ENCODE assay signal across 9 cellular contexts in the genomic region with DNA sequence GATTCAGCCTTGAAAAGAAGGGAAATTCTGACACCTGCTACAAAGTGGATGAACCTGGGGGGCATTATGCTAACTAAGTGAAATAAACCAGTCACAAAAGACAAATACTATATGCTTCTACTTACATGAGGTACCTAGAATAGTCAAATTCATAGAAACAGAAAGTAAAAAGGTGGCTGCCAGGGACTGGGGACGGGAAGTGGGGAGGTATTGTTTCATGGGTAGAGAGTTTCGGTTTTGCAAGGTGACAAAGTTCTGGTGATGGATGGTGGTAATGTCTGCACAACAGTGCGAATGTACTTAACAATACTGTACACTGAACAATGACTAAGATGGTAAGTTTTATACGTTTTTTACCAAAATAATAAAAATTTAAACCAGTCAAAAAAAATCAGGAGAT. TPM values are rescaled to one million over a fixed set of nuclear protein-coding genes. Genes with fewer than 3 reads are reported as not detected.
DNase-seq lines count a peak whose midpoint lies in the region; ATAC-seq lines count a peak whose summit lies in the region.
"Had no signal": no experiment of that assay in that cellular context is flagged by ENCODE, and none has a peak within 500 bp of the region (broad histone marks: within the 10 kb centered on the region; RNA-seq: fewer than 3 reads in every experiment).

No MANE protein-coding gene starts in this region.

- H3K4me1 ChIP-seq in thymus (ENCODE audit: control insufficient read depth, insufficient read depth, low read length): peaks cover 54% of the 10 kb centered on the region

- H3K27me3 ChIP-seq in layer of hippocampus (ENCODE audit: control insufficient read depth, insufficient read depth, low read length) (no peaks in the 10 kb centered on the region), thymus (ENCODE audit: control insufficient read depth, insufficient read depth) (no peaks in the 10 kb centered on the region)

- H3K27ac ChIP-seq in layer of hippocampus (ENCODE audit: low read depth, low read length) (peak overlapping the region; percentile 40), thymus (ENCODE audit: low read depth) (peak overlapping the region; percentile 74)

- ATAC-seq in HG03280 (IDR thresholded peaks at IDR 0.05; ENCODE audit: unreplicated experiment): peak; percentile 49

- H3K9me3 ChIP-seq in thymus (ENCODE audit: control insufficient read depth): no peaks in the 10 kb centered on the region
- H3K9me3 ChIP-seq: A549 had no signal

- peak; percentile 28 to 53 for DNase-seq in activated CD8-positive, alpha-beta memory T cell treated with anti-CD3 and anti-CD28 coated beads for 4 hours (ENCODE audit: low read depth in 2 of 2)
- DNase-seq in activated CD8-positive, alpha-beta memory T cell treated with anti-CD3 and anti-CD28 coated beads, Interleukin-2, amount 50 U/mL, for 48 hours: no peak
- DNase-seq in activated CD4-positive, alpha-beta T cell treated with anti-CD3 and anti-CD28 coated beads, Interleukin-2, amount 50 U/mL, for 4 hours: peak; percentile 45 to 57
- DNase-seq in EL (no peak), NCI-H1417 treated with DMSO at 0.1 percent for 48 hours (lab: John Stamatoyannopoulos, UW) (no peak)

- 3% methylated on average over 4 of the region's 4 CpGs for WGBS in thymus

- peak overlapping the region; percentile 8 for H3K4me3 ChIP-seq in thymus (ENCODE audit: low read length)
- H3K4me3 ChIP-seq: A549 had no signal

- no peaks in the 10 kb centered on the region for H3K36me3 ChIP-seq in thymus (ENCODE audit: control insufficient read depth, insufficient read depth)

RNA-seq across cellular contexts. Expression of gene IDH2, which starts 4.8 kb away (rescaled TPM):
- 68.7 TPM for polyA plus RNA-seq in thymus

Comparison
In these comparisons a context has a peak if more than half of its experiments do, and no peak if none do; other contexts are left out.
1. DNase-seq: peak in activated CD8-positive, alpha-beta memory T cell treated with anti-CD3 and anti-CD28 coated beads for 4 hours (2 of 2) and activated CD4-positive, alpha-beta T cell treated with anti-CD3 and anti-CD28 coated beads, Interleukin-2, amount 50 U/mL, for 4 hours (2 of 2); none in activated CD8-positive, alpha-beta memory T cell treated with anti-CD3 and anti-CD28 coated beads, Interleukin-2, amount 50 U/mL, for 48 hours (single experiment), EL (single experiment) and NCI-H1417 treated with DMSO at 0.1 percent for 48 hours (single experiment).